In genomic region chr7:48262606-48263005, GRCh38 we compare ENCODE assay signal across 31 cellular contexts.
"Had no signal": no experiment of that assay in that cellular context is flagged by ENCODE, and none has a peak within 500 bp of the region (broad histone marks: within the 10 kb centered on the region; RNA-seq: fewer than 3 reads in every experiment).

No MANE protein-coding gene starts in this region.

- H3K4me3 Mint-ChIP-seq: activated CD8-positive, alpha-beta T cell treated with anti-CD3 and anti-CD28 coated beads for 36 hours; activated naive CD8-positive, alpha-beta T cell; activated T-cell treated with anti-CD3 and anti-CD28 coated beads, Interleukin-2, amount 50 U/mL, for 4 hours; activated T-helper 17 cell treated with anti-CD3 and anti-CD28 coated beads, Interleukin-2, amount 50 U/mL, for 72 hours; brain; dendritic cell treated with granulocyte-macrophage colony-stimulating factor and Interleukin-4, amounts not matched to agents 40 ng/mL and 50 ng/mL, for 4 days; endodermal cell; WTC11 had no signal

- H3K4me1 ChIP-seq: breast epithelium had no signal

- H3K9me3 ChIP-seq: breast epithelium had no signal

- DNase-seq: activated CD4-positive, alpha-beta T cell treated with anti-CD3 and anti-CD28 coated beads for 1 hour; activated CD4-positive, alpha-beta T cell treated with anti-CD3 and anti-CD28 coated beads for 4 hours; activated CD4-positive, alpha-beta T cell treated with anti-CD3 and anti-CD28 coated beads, Interleukin-2, amount 50 U/mL, for 1 hour; activated CD4-positive, alpha-beta T cell treated with anti-CD3 and anti-CD28 coated beads, Interleukin-2, amount 50 U/mL, for 48 hours; activated CD8-positive, alpha-beta memory T cell treated with anti-CD3 and anti-CD28 coated beads for 24 hours; activated CD8-positive, alpha-beta T cell treated with anti-CD3 and anti-CD28 coated beads for 36 hours; activated effector memory CD4-positive, alpha-beta T cell treated with Interleukin-2 at 50 U/mL for 16 hours; activated gamma-delta T cell treated with Interleukin-2 at 50 U/mL for 16 hours; activated naive CD4-positive, alpha-beta T cell treated with anti-CD3 and anti-CD28 coated beads, Interleukin-2, amount 50 U/mL, for 16 hours; activated naive CD4-positive, alpha-beta T cell treated with Interleukin-2 at 50 U/mL for 16 hours; activated T-cell treated with anti-CD3 and anti-CD28 coated beads, Interleukin-2, amount 50 U/mL, for 4 hours; amygdala; aorta; central memory CD4-positive, alpha-beta T cell; cerebellar nuclear complex; dorsolateral prefrontal cortex; effector memory CD4-positive, alpha-beta T cell; endodermal cell; foreskin fibroblast; head of caudate nucleus; T-helper 1 cell; T-helper 2 cell had no signal

- H3K4me1 Mint-ChIP-seq: activated T-helper 17 cell treated with anti-CD3 and anti-CD28 coated beads, Interleukin-2, amount 50 U/mL, for 72 hours; brain; endodermal cell had no signal

- H3K27ac ChIP-seq: breast epithelium, cardiac muscle cell, coronary artery, dorsolateral prefrontal cortex had no signal

- ATAC-seq: activated CD8-positive, alpha-beta T cell treated with anti-CD3 and anti-CD28 coated beads for 36 hours; activated T-cell treated with anti-CD3 and anti-CD28 coated beads, Interleukin-2, amount 50 U/mL, for 4 hours; activated T-helper 17 cell treated with anti-CD3 and anti-CD28 coated beads, Interleukin-2, amount 50 U/mL, for 72 hours; esophagus mucosa; WTC11 had no signal

- H3K27ac Mint-ChIP-seq: activated CD8-positive, alpha-beta T cell treated with anti-CD3 and anti-CD28 coated beads for 36 hours; activated naive CD8-positive, alpha-beta T cell; activated T-helper 17 cell treated with anti-CD3 and anti-CD28 coated beads, Interleukin-2, amount 50 U/mL, for 72 hours; brain; dendritic cell treated with granulocyte-macrophage colony-stimulating factor and Interleukin-4, amounts not matched to agents 40 ng/mL and 50 ng/mL, for 4 days; endodermal cell; WTC11 had no signal

- H3K4me3 ChIP-seq: breast epithelium, cardiac muscle cell, coronary artery, dorsolateral prefrontal cortex had no signal

- H3K36me3 ChIP-seq: breast epithelium, cardiac muscle cell had no signal

- H3K36me3 Mint-ChIP-seq: activated naive CD8-positive, alpha-beta T cell; brain; WTC11 had no signal

- H3K27me3 ChIP-seq: breast epithelium, cardiac muscle cell, dorsolateral prefrontal cortex had no signal

- H3K27me3 Mint-ChIP-seq: dendritic cell treated with granulocyte-macrophage colony-stimulating factor and Interleukin-4, amounts not matched to agents 40 ng/mL and 50 ng/mL, for 4 days had no signal
